In the genomic region with DNA sequence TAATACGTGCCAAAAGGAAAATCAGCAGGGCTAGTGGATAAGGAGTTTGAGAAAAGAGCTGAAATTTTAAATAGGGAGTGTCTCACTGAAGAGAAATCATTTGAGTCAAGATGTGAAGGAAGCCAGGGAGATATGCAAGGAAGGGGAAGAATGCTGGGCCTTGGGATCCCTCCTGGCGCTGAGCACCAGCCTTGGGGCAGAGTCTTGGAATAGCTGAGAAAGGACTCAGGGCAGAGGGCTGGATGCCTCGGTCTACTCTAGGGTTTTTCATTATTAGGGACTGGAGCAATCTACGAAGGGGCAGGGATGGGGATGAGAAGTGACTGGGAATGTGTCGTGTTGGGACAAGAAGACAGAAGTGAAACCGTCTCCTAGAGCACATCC, we compare ENCODE assay signal across 8 cellular contexts. TPM values are rescaled to one million over a fixed set of nuclear protein-coding genes. Genes with fewer than 3 reads are reported as not detected.
DNase-seq lines count a peak whose midpoint lies in the region; TF ChIP-seq lines count a peak whose summit lies in the region.

No MANE protein-coding gene starts in this region.

- POLR2A ChIA-PET in CD4-positive, alpha-beta memory T cell (lab: Charles Lee; ENCODE audit: partially characterized antibody) = no interaction called here

- H3K27ac ChIP-seq in CD4-positive, alpha-beta memory T cell (ENCODE audit: low read depth, low read length) = peak overlapping the region; percentile 54
- no peak overlapping the region for H3K27ac ChIP-seq in neutrophil

- H3K27ac Mint-ChIP-seq in CD4-positive, alpha-beta memory T cell = peak overlapping the region; percentile 76 to 95 (median 85)

- H3K9me3 Mint-ChIP-seq in CD4-positive, alpha-beta memory T cell = peaks cover 0 to 2% (median 0%) of the 10 kb centered on the region in 8 donors

- DNase-seq in CD4-positive, alpha-beta memory T cell = no peak
- DNase-seq in NT2/D1 (ENCODE audit: low read depth, low spot score) = no peak
- no peak for DNase-seq in epithelial cell of esophagus (ENCODE audit: low read depth)
- DNase-seq in OCI-M2 (lab: John Stamatoyannopoulos, UW; ENCODE audit: unreplicated experiment) = no peak
- no peak for DNase-seq in midbrain (lab: John Stamatoyannopoulos, UW)
- no peak for DNase-seq in NOMO-1 (lab: John Stamatoyannopoulos, UW; ENCODE audit: unreplicated experiment in 2 of 2)
- DNase-seq in stimulated activated CD4-positive, alpha-beta T cell treated with anti-CD3 and anti-CD28 coated beads, Interleukin-4, amount 100 ng/mL, for 24 hours = no peak

- H3K4me1 Mint-ChIP-seq in CD4-positive, alpha-beta memory T cell = peaks cover 17 to 31% (median 20%) of the 10 kb centered on the region in 4 donors

- H3K36me3 ChIP-seq in CD4-positive, alpha-beta memory T cell (ENCODE audit: insufficient read depth, low read length) = no peaks in the 10 kb centered on the region
- H3K36me3 ChIP-seq in NT2/D1 (ENCODE audit: insufficient read depth, insufficient read length, low read length) (peaks cover 36% of the 10 kb centered on the region), neutrophil (peaks cover 20% of the 10 kb centered on the region)

- H3K4me3 ChIP-seq in CD4-positive, alpha-beta memory T cell (ENCODE audit: low read length in 2 of 2) = peak overlapping the region; percentile 89 to 96
- peak overlapping the region; percentile 98 for H3K4me3 ChIP-seq in NT2/D1 (ENCODE audit: insufficient read length, low read depth)
- H3K4me3 ChIP-seq in epithelial cell of esophagus (ENCODE audit: low read length) = peak overlapping the region; percentile 89
- H3K4me3 ChIP-seq in neutrophil (ENCODE audit: low read depth in 1 of 2, low read length in 1 of 2) = peak overlapping the region; percentile 65 to 67

- H3K4me1 ChIP-seq in CD4-positive, alpha-beta memory T cell (ENCODE audit: insufficient read depth, low read length) = peaks cover 14% of the 10 kb centered on the region
- no peaks in the 10 kb centered on the region for H3K4me1 ChIP-seq in NT2/D1 (ENCODE audit: insufficient read depth, insufficient read length)
- H3K4me1 ChIP-seq in neutrophil (ENCODE audit: control insufficient read depth in 1 of 2, insufficient read depth in 1 of 2, low read depth in 1 of 2, low read length in 1 of 2) = peaks cover 18% of the 10 kb centered on the region in 2 experiments

- intact Hi-C loops in CD4-positive, alpha-beta memory T cell (cut with micrococcal nuclease) = loop anchor here (2.0 kb wide), 1 partner anchor 1908 kb away; the partner anchor contains the start of gene CISD1

- H3K4me3 Mint-ChIP-seq in CD4-positive, alpha-beta memory T cell = peak overlapping the region; percentile 89 to 97 (median 94)

- H3K9me3 ChIP-seq in CD4-positive, alpha-beta memory T cell (ENCODE audit: control insufficient read depth in 1 of 2, low read length in 2 of 2) = no peaks in the 10 kb centered on the region
- no peaks in the 10 kb centered on the region for H3K9me3 ChIP-seq in NT2/D1 (ENCODE audit: insufficient read depth, low read length)
- H3K9me3 ChIP-seq in neutrophil = no peaks in the 10 kb centered on the region

- TF ChIP-seq CTCF in epithelial cell of esophagus (IDR thresholded peaks at IDR 0.05; ENCODE audit: insufficient read depth, low read depth, low read length, missing control alignments) (no peak), neutrophil (IDR thresholded peaks at IDR 0.05) (no peak)

- peak overlapping the region; percentile 95 for H3K9ac ChIP-seq in NT2/D1 (ENCODE audit: insufficient read length, low read depth)

- H3K36me3 Mint-ChIP-seq in CD4-positive, alpha-beta memory T cell = peaks cover 0 to 5% of the 10 kb centered on the region in 2 donors

- CTCF ChIA-PET in CD4-positive, alpha-beta memory T cell (lab: Charles Lee; ENCODE audit: partially characterized antibody) = no interaction called here

- H3K27me3 ChIP-seq in CD4-positive, alpha-beta memory T cell (ENCODE audit: insufficient read depth, low read length) = no peaks in the 10 kb centered on the region
- H3K27me3 ChIP-seq in NT2/D1 (ENCODE audit: insufficient read depth, insufficient read length) (no peaks in the 10 kb centered on the region), neutrophil (no peaks in the 10 kb centered on the region)

- H3K27me3 Mint-ChIP-seq in CD4-positive, alpha-beta memory T cell = no peaks in the 10 kb centered on the region

RNA-seq across cellular contexts. Expression of gene ZWINT, which starts 0.5 kb away (rescaled TPM):
- 1 to 10 TPM; 2.2 TPM for total RNA-seq in CD4-positive, alpha-beta memory T cell
- 1 to 10 TPM; 3.0 to 4.7 TPM for polyA plus RNA-seq in CD4-positive, alpha-beta memory T cell
